ENCODE assay signal across 8 cellular contexts in the genomic region with DNA sequence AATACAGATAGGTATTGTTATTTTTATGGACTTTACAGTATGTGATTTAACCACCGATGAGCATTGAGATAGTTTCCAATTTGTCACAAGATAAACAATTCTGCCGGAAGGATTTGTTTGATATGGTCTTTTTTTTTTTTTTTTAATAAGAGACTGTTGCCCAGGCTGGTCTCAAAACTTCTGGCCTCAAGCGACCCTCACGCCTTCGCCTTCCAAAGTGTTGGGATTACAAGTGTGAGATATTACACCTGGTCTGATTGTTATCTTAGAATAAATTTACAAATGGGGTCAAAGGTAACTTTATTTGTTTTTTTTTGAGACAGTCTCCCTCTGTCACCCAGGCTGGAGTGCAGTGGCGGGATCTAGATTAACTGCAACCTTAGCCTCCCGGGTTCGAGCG. TPM values are rescaled to one million over a fixed set of nuclear protein-coding genes. Genes with fewer than 3 reads are reported as not detected.
A peak's percentile ranks its signal among the peaks of the same experiment; 100 is the strongest.
DNase-seq lines count a peak whose midpoint lies in the region; ATAC-seq, FAIRE-seq and TF ChIP-seq lines count a peak whose summit lies in the region.

No MANE protein-coding gene starts in this region.

- H3K27me3 Mint-ChIP-seq in activated CD4-positive, alpha-beta T cell treated with anti-CD3 and anti-CD28 coated beads, Interleukin-2, amount 10 ng/mL, durations not matched to agents 24 days and 14 days: no peaks in the 10 kb centered on the region

- in situ Hi-C loops in HepG2 (cut with HindIII; ENCODE audit: extremely low pct_ligation_motif_present, low pct_unique_long_range_greater_than_20kb): no loop called here

- peaks cover 32% of the 10 kb centered on the region for H3K79me2 ChIP-seq in HepG2 (ENCODE audit: insufficient read depth, low read length)

- FAIRE-seq in HepG2 (lab: Jason Lieb, UNC): no peak

- TF ChIP-seq CTCF in HepG2 (CRISPR knock-in tag; IDR thresholded peaks at IDR 0.05) (no peak), testis (IDR thresholded peaks at IDR 0.05) (no peak)

- no peaks in the 10 kb centered on the region for H3K36me3 ChIP-seq in adipocyte (ENCODE audit: control insufficient read depth, insufficient read depth, low read length, severe bottlenecking)
- H3K36me3 ChIP-seq in HepG2 (replicated peaks in 1 of 2; ENCODE audit: control insufficient read depth in 1 of 2, insufficient read depth in 2 of 2, low read length in 2 of 2): no peaks in the 10 kb centered on the region; a peak in 1 of 5 replicates
- H3K36me3 ChIP-seq in testis (ENCODE audit: low read depth, missing control alignments): no peaks in the 10 kb centered on the region

- intact Hi-C loops in activated CD4-positive, alpha-beta T cell treated with anti-CD3 and anti-CD28 coated beads, Interleukin-2, amount 10 ng/mL, durations not matched to agents 24 days and 14 days (cut with micrococcal nuclease): loop anchor here (2.0 kb wide), 1 partner anchor 81 kb away; no protein-coding TSS in a partner anchor
- intact Hi-C loops in HepG2 (cut with micrococcal nuclease; ENCODE audit: unreplicated experiment) (no loop called here), testis (cut with DNase I; ENCODE audit: low total_unique reads) (no loop called here)

- H3K4me1 Mint-ChIP-seq in activated CD4-positive, alpha-beta T cell treated with anti-CD3 and anti-CD28 coated beads, Interleukin-2, amount 10 ng/mL, durations not matched to agents 24 days and 14 days: peaks cover 8% of the 10 kb centered on the region

- peak overlapping the region; percentile 76 for H3K4me3 Mint-ChIP-seq in activated CD4-positive, alpha-beta T cell treated with anti-CD3 and anti-CD28 coated beads, Interleukin-2, amount 10 ng/mL, durations not matched to agents 24 days and 14 days

- peak overlapping the region; percentile 86 for H3K4me3 ChIP-seq in adipocyte (ENCODE audit: low read length)
- peak overlapping the region; percentile 80 to 94 (median 92) for H3K4me3 ChIP-seq in HepG2 (replicated peaks in 1 of 3; ENCODE audit: insufficient read depth in 1 of 3, low read depth in 2 of 3, low read length in 3 of 3)
- H3K4me3 ChIP-seq in testis: peak overlapping the region; percentile 76 to 92

- H3K4me2 ChIP-seq in HepG2 (ENCODE audit: low read depth, low read length): peak overlapping the region; percentile 70

- H4K20me1 ChIP-seq in HepG2 (ENCODE audit: insufficient read depth, low read length): no peaks in the 10 kb centered on the region

- H3K9ac ChIP-seq in adipocyte (ENCODE audit: low read length) (peak overlapping the region; percentile 89), HepG2 (ENCODE audit: insufficient read depth, low read depth, low read length) (peak overlapping the region; percentile 85; the same call in 1 of the 2 replicates)

- H3K9me3 Mint-ChIP-seq in activated CD4-positive, alpha-beta T cell treated with anti-CD3 and anti-CD28 coated beads, Interleukin-2, amount 10 ng/mL, durations not matched to agents 24 days and 14 days: no peaks in the 10 kb centered on the region

- CTCF ChIA-PET in HepG2 (lab: Yijun Ruan, JAX; ENCODE audit: low intra/inter-chr PET ratio, low total read pairs): no interaction called here

- TF ChIP-seq POLR2A in HepG2 (IDR thresholded peaks at IDR 0.05; ENCODE audit: insufficient read depth in 1 of 2, low read depth in 2 of 2, low read length in 2 of 2): no peak
- TF ChIP-seq POLR2A in testis (IDR thresholded peaks at IDR 0.05): no peak

- no TSS peak for BruUV-seq in HepG2 (replicated peaks; lab: Mats Ljungman, UMichigan)

- TF ChIP-seq EP300 in HepG2 (IDR thresholded peaks at IDR 0.05; ENCODE audit: low read depth in 2 of 2, low read length in 2 of 2) (no peak), HepG2 (CRISPR knock-in tag; IDR thresholded peaks at IDR 0.05; ENCODE audit: borderline replicate concordance) (no peak)

- ATAC-seq in HepG2: no peak

- no peak overlapping the region for H3K27ac Mint-ChIP-seq in activated CD4-positive, alpha-beta T cell treated with anti-CD3 and anti-CD28 coated beads, Interleukin-2, amount 10 ng/mL, durations not matched to agents 24 days and 14 days

- peak overlapping the region; percentile 80 for H3K27ac ChIP-seq in HepG2 (ENCODE audit: extremely low read length, insufficient read depth, low read length)
- H3K27ac ChIP-seq in testis: peak overlapping the region in 1 of 2 donors; percentile 96

- no peak for TF ChIP-seq RAD21 in HepG2 (CRISPR knock-in tag; IDR thresholded peaks at IDR 0.05)

- no peaks in the 10 kb centered on the region for H3K27me3 ChIP-seq in adipocyte (replicated peaks; ENCODE audit: control insufficient read depth, insufficient read depth, low read length)
- H3K27me3 ChIP-seq in HepG2 (ENCODE audit: control insufficient read depth in 1 of 2, insufficient read depth in 2 of 2, low read length in 2 of 2): no peaks in the 10 kb centered on the region
- H3K27me3 ChIP-seq in testis: no peaks in the 10 kb centered on the region

- DNase-seq in activated CD4-positive, alpha-beta T cell treated with anti-CD3 and anti-CD28 coated beads, Interleukin-2, amount 10 ng/mL, durations not matched to agents 24 days and 14 days: no peak
- no peak for DNase-seq in activated CD4-positive, alpha-beta T cell treated with anti-CD3 and anti-CD28 coated beads for 48 hours
- DNase-seq in adipocyte (ENCODE audit: low read depth) (no peak), HepG2 (ENCODE audit: low spot score) (no peak), testis (no peak), activated gamma-delta T cell (lab: John Stamatoyannopoulos, UW) (no peak), DMS79 treated with DMSO at 0.1 percent for 48 hours (lab: John Stamatoyannopoulos, UW) (no peak), glomerular visceral epithelial cell (ENCODE audit: extremely low spot score) (no peak)

- H3K4me1 ChIP-seq in adipocyte (ENCODE audit: control insufficient read depth, insufficient read depth, low read length) (peaks cover 27% of the 10 kb centered on the region), HepG2 (ENCODE audit: insufficient read depth, low read length) (peaks cover 48% of the 10 kb centered on the region), testis (peaks cover 5% of the 10 kb centered on the region)

- 38% methylated on average over 9 of the region's 9 CpGs for WGBS in HepG2 (ENCODE audit: low lambda C conversion rate)
- WGBS in testis, 2 donors: 42 to 48% methylated on average over 9 of the region's 9 CpGs

- no peak overlapping the region for H2AFZ ChIP-seq in HepG2 (ENCODE audit: low read length)

- POLR2A ChIA-PET in HepG2 (lab: Yijun Ruan, JAX): no interaction called here

- H3K36me3 Mint-ChIP-seq in activated CD4-positive, alpha-beta T cell treated with anti-CD3 and anti-CD28 coated beads, Interleukin-2, amount 10 ng/mL, durations not matched to agents 24 days and 14 days (ENCODE audit: low read depth): peaks cover 3% of the 10 kb centered on the region

- H3K9me3 ChIP-seq in adipocyte (ENCODE audit: control insufficient read depth, low read length) (no peaks in the 10 kb centered on the region), HepG2 (ENCODE audit: low read length) (no peaks in the 10 kb centered on the region), testis (no peaks in the 10 kb centered on the region)

TF ChIP-seq in HepG2, 621 proteins besides CTCF, POLR2A, EP300 and RAD21 (continues in another document):
- TF ChIP-seq ZNF205 (CRISPR knock-in tag; IDR thresholded peaks at IDR 0.05): no peak
- TF ChIP-seq, protein P1, sequence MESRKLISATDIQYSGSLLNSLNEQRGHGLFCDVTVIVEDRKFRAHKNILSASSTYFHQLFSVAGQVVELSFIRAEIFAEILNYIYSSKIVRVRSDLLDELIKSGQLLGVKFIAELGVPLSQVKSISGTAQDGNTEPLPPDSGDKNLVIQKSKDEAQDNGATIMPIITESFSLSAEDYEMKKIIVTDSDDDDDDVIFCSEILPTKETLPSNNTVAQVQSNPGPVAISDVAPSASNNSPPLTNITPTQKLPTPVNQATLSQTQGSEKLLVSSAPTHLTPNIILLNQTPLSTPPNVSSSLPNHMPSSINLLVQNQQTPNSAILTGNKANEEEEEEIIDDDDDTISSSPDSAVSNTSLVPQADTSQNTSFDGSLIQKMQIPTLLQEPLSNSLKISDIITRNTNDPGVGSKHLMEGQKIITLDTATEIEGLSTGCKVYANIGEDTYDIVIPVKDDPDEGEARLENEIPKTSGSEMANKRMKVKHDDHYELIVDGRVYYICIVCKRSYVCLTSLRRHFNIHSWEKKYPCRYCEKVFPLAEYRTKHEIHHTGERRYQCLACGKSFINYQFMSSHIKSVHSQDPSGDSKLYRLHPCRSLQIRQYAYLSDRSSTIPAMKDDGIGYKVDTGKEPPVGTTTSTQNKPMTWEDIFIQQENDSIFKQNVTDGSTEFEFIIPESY (CRISPR knock-in tag; IDR thresholded peaks at IDR 0.05): peak; percentile 47; the same call in 1 of the 2 replicates

RNA-seq across cellular contexts. Expression of a gene that starts 1.2 kb away (rescaled TPM):
- 9.8 and 12.0 TPM in 2 replicates for total RNA-seq in activated CD4-positive, alpha-beta T cell treated with anti-CD3 and anti-CD28 coated beads, Interleukin-2, amount 10 ng/mL, durations not matched to agents 24 days and 14 days
- total RNA-seq in HepG2 (2016; rRNA removed; fragmentation: Illumina TruSeq; extraction: Trizol) (8.0 and 8.2 TPM in 2 replicates), testis (10 to 100 TPM; 33.7 to 38.4 TPM)
- total RNA-seq in HepG2 (2016; cell fraction: cytosol; rRNA removed; fragmentation: Illumina TruSeq; extraction: Trizol; ENCODE audit: low read depth): 2.1 and 3.3 TPM in 2 replicates
- 8.1 and 8.3 TPM in 2 replicates for total RNA-seq in HepG2 (2016; cell fraction: insoluble cytoplasmic fraction; rRNA removed; fragmentation: Illumina TruSeq; extraction: Trizol)
- 3.8 and 4.8 TPM in 2 replicates for total RNA-seq in HepG2 (2016; cell fraction: membrane; rRNA removed; fragmentation: Illumina TruSeq; extraction: Trizol)
- 6.5 and 7.9 TPM in 2 replicates for total RNA-seq in HepG2 (2016; cell fraction: nucleus; rRNA removed; fragmentation: Illumina TruSeq; extraction: Trizol)
- polyA plus RNA-seq in HepG2 (2011; rRNA removed) (11.7 and 11.8 TPM in 2 replicates), testis (ENCODE audit: insufficient read depth, low read depth, low replicate concordance) (21.1 TPM)
- polyA plus RNA-seq in HepG2 (2011; cell fraction: cytosol; rRNA removed): 8.4 and 9.7 TPM in 2 replicates
- polyA plus RNA-seq in HepG2 (2011; cell fraction: nucleus; rRNA removed): 15.3 and 16.2 TPM in 2 replicates
- polyA plus RNA-seq in HepG2 (2012): 8.7 and 13.7 TPM in 2 replicates
- polyA plus RNA-seq in HepG2 (2016; cell fraction: cytosol; fragmentation: Illumina TruSeq; extraction: Trizol; ENCODE audit: low read depth): 0.29 and 0.33 TPM in 2 replicates
- 4.5 and 5.5 TPM in 2 replicates for polyA plus RNA-seq in HepG2 (2016; cell fraction: insoluble cytoplasmic fraction; fragmentation: Illumina TruSeq; extraction: Trizol; ENCODE audit: low read depth)
- 0.94 and 1.1 TPM in 2 replicates for polyA plus RNA-seq in HepG2 (2016; cell fraction: membrane; fragmentation: Illumina TruSeq; extraction: Trizol; ENCODE audit: low read depth)
- 11.6 and 15.6 TPM in 2 replicates for polyA plus RNA-seq in HepG2 (2016; cell fraction: nucleus; fragmentation: Illumina TruSeq; extraction: Trizol; ENCODE audit: insufficient read depth, low read depth)
- 9.7 and 21.6 TPM in 2 replicates for polyA minus RNA-seq in HepG2 (2011; rRNA and poly(A)+ RNA removed; ENCODE audit: low replicate concordance)
- 7.6 and 8.8 TPM in 2 replicates for polyA minus RNA-seq in HepG2 (2011; cell fraction: cytosol; rRNA and poly(A)+ RNA removed)
- polyA minus RNA-seq in HepG2 (2011; cell fraction: nucleus; rRNA and poly(A)+ RNA removed): 13.0 and 16.4 TPM in 2 replicates
